Comparison of ENCODE assay signal across 1 cellular context in the genomic region with DNA sequence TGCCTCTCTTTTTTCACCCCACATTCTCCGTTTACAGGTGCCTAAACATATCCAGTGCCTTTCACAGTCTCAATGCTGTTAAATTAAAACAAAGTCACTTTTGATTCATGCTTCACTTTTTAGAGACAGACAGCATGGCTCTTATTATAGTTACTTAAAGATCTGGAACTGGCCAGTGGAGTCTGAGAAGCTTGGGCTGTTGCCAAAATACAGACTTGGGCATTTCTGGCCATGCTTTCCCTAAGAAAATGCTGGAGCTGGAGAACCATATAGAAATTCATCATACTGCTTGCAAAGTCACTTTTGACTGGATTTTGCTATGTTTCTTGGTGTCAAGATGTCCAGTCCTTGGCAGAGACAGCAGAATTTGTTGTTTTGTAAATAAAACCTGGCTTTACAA.
TF ChIP-seq lines count a peak whose summit lies in the region.

No MANE protein-coding gene starts in this region.

TF ChIP-seq in neural cell, 6 proteins besides CTCF, POLR2A, EP300 and RAD21 (continued from another document):
- TF ChIP-seq, protein P1, sequence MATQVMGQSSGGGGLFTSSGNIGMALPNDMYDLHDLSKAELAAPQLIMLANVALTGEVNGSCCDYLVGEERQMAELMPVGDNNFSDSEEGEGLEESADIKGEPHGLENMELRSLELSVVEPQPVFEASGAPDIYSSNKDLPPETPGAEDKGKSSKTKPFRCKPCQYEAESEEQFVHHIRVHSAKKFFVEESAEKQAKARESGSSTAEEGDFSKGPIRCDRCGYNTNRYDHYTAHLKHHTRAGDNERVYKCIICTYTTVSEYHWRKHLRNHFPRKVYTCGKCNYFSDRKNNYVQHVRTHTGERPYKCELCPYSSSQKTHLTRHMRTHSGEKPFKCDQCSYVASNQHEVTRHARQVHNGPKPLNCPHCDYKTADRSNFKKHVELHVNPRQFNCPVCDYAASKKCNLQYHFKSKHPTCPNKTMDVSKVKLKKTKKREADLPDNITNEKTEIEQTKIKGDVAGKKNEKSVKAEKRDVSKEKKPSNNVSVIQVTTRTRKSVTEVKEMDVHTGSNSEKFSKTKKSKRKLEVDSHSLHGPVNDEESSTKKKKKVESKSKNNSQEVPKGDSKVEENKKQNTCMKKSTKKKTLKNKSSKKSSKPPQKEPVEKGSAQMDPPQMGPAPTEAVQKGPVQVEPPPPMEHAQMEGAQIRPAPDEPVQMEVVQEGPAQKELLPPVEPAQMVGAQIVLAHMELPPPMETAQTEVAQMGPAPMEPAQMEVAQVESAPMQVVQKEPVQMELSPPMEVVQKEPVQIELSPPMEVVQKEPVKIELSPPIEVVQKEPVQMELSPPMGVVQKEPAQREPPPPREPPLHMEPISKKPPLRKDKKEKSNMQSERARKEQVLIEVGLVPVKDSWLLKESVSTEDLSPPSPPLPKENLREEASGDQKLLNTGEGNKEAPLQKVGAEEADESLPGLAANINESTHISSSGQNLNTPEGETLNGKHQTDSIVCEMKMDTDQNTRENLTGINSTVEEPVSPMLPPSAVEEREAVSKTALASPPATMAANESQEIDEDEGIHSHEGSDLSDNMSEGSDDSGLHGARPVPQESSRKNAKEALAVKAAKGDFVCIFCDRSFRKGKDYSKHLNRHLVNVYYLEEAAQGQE (IDR thresholded peaks at IDR 0.05; ENCODE audit: borderline replicate concordance), result no peak
- TF ChIP-seq EZH2 (IDR thresholded peaks at IDR 0.05; ENCODE audit: borderline replicate concordance, insufficient read depth, low read length, poor library complexity, severe bottlenecking), result no peak
